In the genomic region with DNA sequence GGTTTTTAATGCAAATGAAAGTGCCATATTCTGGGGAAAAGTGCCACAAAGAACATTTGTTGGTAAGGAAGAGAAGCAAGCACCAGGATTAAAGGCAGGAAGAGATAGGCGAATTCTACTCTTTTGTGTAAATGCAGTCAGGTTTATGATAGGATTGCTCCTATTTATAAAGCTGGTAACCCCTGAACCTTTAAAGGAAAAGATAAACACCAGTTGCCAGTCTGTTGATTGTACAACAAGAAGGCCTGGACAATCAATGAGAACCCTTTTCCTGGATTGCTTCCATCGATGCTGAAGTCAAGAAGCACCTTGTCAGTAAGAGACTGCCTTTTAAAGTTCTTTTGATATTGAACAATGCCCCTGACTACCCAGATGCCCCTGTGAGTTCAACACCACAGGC, we compare ENCODE assay signal across 37 cellular contexts.
"Had no signal": no experiment of that assay in that cellular context is flagged by ENCODE, and none has a peak within 500 bp of the region (broad histone marks: within the 10 kb centered on the region; RNA-seq: fewer than 3 reads in every experiment).

No MANE protein-coding gene starts in this region.

- DNase-seq: activated CD4-positive, alpha-beta memory T cell treated with anti-CD3 and anti-CD28 coated beads, Interleukin-2, amount 10 ng/mL, durations not matched to agents 7 days and 5 days; activated CD4-positive, alpha-beta T cell treated with anti-CD3 and anti-CD28 coated beads for 1 hour; activated CD4-positive, alpha-beta T cell treated with anti-CD3 and anti-CD28 coated beads for 36 hours; activated CD4-positive, alpha-beta T cell treated with anti-CD3 and anti-CD28 coated beads for 48 hours; activated CD4-positive, alpha-beta T cell treated with anti-CD3 and anti-CD28 coated beads, Interleukin-2, amount 10 ng/mL, durations not matched to agents 7 days and 5 days; activated CD4-positive, alpha-beta T cell treated with anti-CD3 and anti-CD28 coated beads, Interleukin-2, amount 50 U/mL, for 48 hours; activated CD4-positive, CD25-positive, alpha-beta regulatory T cell; activated CD8-positive, alpha-beta memory T cell treated with anti-CD3 and anti-CD28 coated beads for 24 hours; activated CD8-positive, alpha-beta memory T cell treated with anti-CD3 and anti-CD28 coated beads, Interleukin-2, amount 10 ng/mL, durations not matched to agents 7 days and 5 days; activated CD8-positive, alpha-beta memory T cell treated with anti-CD3 and anti-CD28 coated beads, Interleukin-2, amount 50 U/mL, for 48 hours; activated CD8-positive, alpha-beta T cell treated with anti-CD3 and anti-CD28 coated beads, Interleukin-2, amount 10 ng/mL, durations not matched to agents 7 days and 5 days; activated effector memory CD4-positive, alpha-beta T cell treated with Interleukin-2 at 50 U/mL for 16 hours; activated gamma-delta T cell; activated naive CD4-positive, alpha-beta T cell treated with anti-CD3 and anti-CD28 coated beads, Interleukin-2, amount 10 ng/mL, durations not matched to agents 7 days and 5 days; activated naive CD4-positive, alpha-beta T cell treated with Interleukin-2 at 50 U/mL for 16 hours; activated naive CD8-positive, alpha-beta T cell treated with anti-CD3 and anti-CD28 coated beads, Interleukin-2, amount 10 ng/mL, durations not matched to agents 7 days and 5 days; activated naive CD8-positive, alpha-beta T cell treated with anti-CD3 and anti-CD28 coated beads, Interleukin-2, amount 50 U/mL, for 24 hours; activated T-cell treated with anti-CD3 and anti-CD28 coated beads, Interleukin-2, amount 50 U/mL, for 24 hours; activated T-cell treated with anti-CD3 and anti-CD28 coated beads, Interleukin-2, amount 50 U/mL, for 48 hours; amygdala; anterior cingulate cortex; body of pancreas; brain microvascular endothelial cell; central memory CD4-positive, alpha-beta T cell; T-helper 1 cell; T-helper 2 cell; T-helper 9 cell; WERI-Rb-1 had no signal

- H3K9me3 ChIP-seq: ascending aorta, body of pancreas, breast epithelium had no signal

- H3K4me3 Mint-ChIP-seq: activated CD4-positive, alpha-beta memory T cell treated with anti-CD3 and anti-CD28 coated beads, Interleukin-2, amount 10 ng/mL, durations not matched to agents 7 days and 5 days; activated CD4-positive, alpha-beta T cell treated with anti-CD3 and anti-CD28 coated beads for 36 hours; activated CD4-positive, alpha-beta T cell treated with anti-CD3 and anti-CD28 coated beads, Interleukin-2, amount 10 ng/mL, durations not matched to agents 7 days and 5 days; activated CD8-positive, alpha-beta memory T cell treated with anti-CD3 and anti-CD28 coated beads, Interleukin-2, amount 10 ng/mL, durations not matched to agents 7 days and 5 days; activated CD8-positive, alpha-beta T cell treated with anti-CD3 and anti-CD28 coated beads, Interleukin-2, amount 10 ng/mL, durations not matched to agents 7 days and 5 days; activated naive CD4-positive, alpha-beta T cell treated with anti-CD3 and anti-CD28 coated beads, Interleukin-2, amount 10 ng/mL, durations not matched to agents 7 days and 5 days; activated naive CD4-positive, alpha-beta T cell treated with anti-CD3 and anti-CD28 coated beads, Interleukin-2, amount 50 U/mL, for 24 hours; activated naive CD8-positive, alpha-beta T cell; activated naive CD8-positive, alpha-beta T cell treated with anti-CD3 and anti-CD28 coated beads, Interleukin-2, amount 10 ng/mL, durations not matched to agents 7 days and 5 days; activated naive CD8-positive, alpha-beta T cell treated with anti-CD3 and anti-CD28 coated beads, Interleukin-2, amount 50 U/mL, for 24 hours; activated T-cell treated with anti-CD3 and anti-CD28 coated beads, Interleukin-2, amount 50 U/mL, for 24 hours; T-helper 1 cell treated with Interleukin-12 subunit alpha and Interleukin-12 subunit beta and Interleukin-4 antibody, amounts not matched to agents 30 μg/mL and 1 μg/mL, for 36 hours; T-helper 2 cell treated with Interferon-gamma antibody and Interleukin-4, amounts not matched to agents 5 μg/mL and 100 μg/mL, for 36 hours; WTC11 had no signal

- H3K9me3 Mint-ChIP-seq: activated CD4-positive, alpha-beta memory T cell treated with anti-CD3 and anti-CD28 coated beads, Interleukin-2, amount 10 ng/mL, durations not matched to agents 7 days and 5 days; activated CD4-positive, alpha-beta T cell treated with anti-CD3 and anti-CD28 coated beads, Interleukin-2, amount 10 ng/mL, durations not matched to agents 7 days and 5 days; activated naive CD4-positive, alpha-beta T cell treated with anti-CD3 and anti-CD28 coated beads, Interleukin-2, amount 10 ng/mL, durations not matched to agents 7 days and 5 days; activated naive CD4-positive, alpha-beta T cell treated with anti-CD3 and anti-CD28 coated beads, Interleukin-2, amount 50 U/mL, for 24 hours; activated naive CD8-positive, alpha-beta T cell treated with anti-CD3 and anti-CD28 coated beads, Interleukin-2, amount 10 ng/mL, durations not matched to agents 7 days and 5 days; activated T-cell treated with anti-CD3 and anti-CD28 coated beads, Interleukin-2, amount 50 U/mL, for 24 hours; activated T-helper 2 cell treated with anti-CD3 and anti-CD28 coated beads, Interferon-gamma antibody, Interleukin-2, Interleukin-4, amounts not matched to agents 10 μg/mL and 5 μg/mL and 100 μg/mL, durations not matched to agents 14 hours and 24 hours and 36 hours; T-helper 1 cell treated with Interleukin-12 subunit alpha and Interleukin-12 subunit beta and Interleukin-4 antibody, amounts not matched to agents 30 μg/mL and 1 μg/mL, for 36 hours; T-helper 2 cell treated with Interferon-gamma antibody and Interleukin-4, amounts not matched to agents 5 μg/mL and 100 μg/mL, for 36 hours; WTC11 had no signal

- H3K4me3 ChIP-seq: ascending aorta, body of pancreas, breast epithelium had no signal

- H3K27ac ChIP-seq: ascending aorta, body of pancreas, brain microvascular endothelial cell, breast epithelium, WERI-Rb-1 had no signal

- H3K36me3 ChIP-seq: ascending aorta, brain microvascular endothelial cell, breast epithelium, WERI-Rb-1 had no signal

- H3K27ac Mint-ChIP-seq: activated CD4-positive, alpha-beta memory T cell treated with anti-CD3 and anti-CD28 coated beads, Interleukin-2, amount 10 ng/mL, durations not matched to agents 7 days and 5 days; activated CD4-positive, alpha-beta T cell treated with anti-CD3 and anti-CD28 coated beads for 36 hours; activated CD4-positive, alpha-beta T cell treated with anti-CD3 and anti-CD28 coated beads, Interleukin-2, amount 10 ng/mL, durations not matched to agents 7 days and 5 days; activated CD8-positive, alpha-beta memory T cell treated with anti-CD3 and anti-CD28 coated beads, Interleukin-2, amount 10 ng/mL, durations not matched to agents 7 days and 5 days; activated CD8-positive, alpha-beta T cell treated with anti-CD3 and anti-CD28 coated beads, Interleukin-2, amount 10 ng/mL, durations not matched to agents 7 days and 5 days; activated naive CD4-positive, alpha-beta T cell treated with anti-CD3 and anti-CD28 coated beads, Interleukin-2, amount 10 ng/mL, durations not matched to agents 7 days and 5 days; activated naive CD4-positive, alpha-beta T cell treated with anti-CD3 and anti-CD28 coated beads, Interleukin-2, amount 50 U/mL, for 24 hours; activated naive CD8-positive, alpha-beta T cell; activated naive CD8-positive, alpha-beta T cell treated with anti-CD3 and anti-CD28 coated beads, Interleukin-2, amount 10 ng/mL, durations not matched to agents 7 days and 5 days; activated naive CD8-positive, alpha-beta T cell treated with anti-CD3 and anti-CD28 coated beads, Interleukin-2, amount 50 U/mL, for 24 hours; activated T-cell treated with anti-CD3 and anti-CD28 coated beads, Interleukin-2, amount 50 U/mL, for 24 hours; activated T-helper 2 cell treated with anti-CD3 and anti-CD28 coated beads, Interferon-gamma antibody, Interleukin-2, Interleukin-4, amounts not matched to agents 10 μg/mL and 5 μg/mL and 100 μg/mL, durations not matched to agents 14 hours and 24 hours and 36 hours; T-helper 1 cell treated with Interleukin-12 subunit alpha and Interleukin-12 subunit beta and Interleukin-4 antibody, amounts not matched to agents 30 μg/mL and 1 μg/mL, for 36 hours; T-helper 2 cell treated with Interferon-gamma antibody and Interleukin-4, amounts not matched to agents 5 μg/mL and 100 μg/mL, for 36 hours; WTC11 had no signal

- H3K27me3 ChIP-seq: ascending aorta, body of pancreas, brain microvascular endothelial cell had no signal

- H3K4me1 Mint-ChIP-seq: activated CD4-positive, alpha-beta memory T cell treated with anti-CD3 and anti-CD28 coated beads, Interleukin-2, amount 10 ng/mL, durations not matched to agents 7 days and 5 days; activated CD4-positive, alpha-beta T cell treated with anti-CD3 and anti-CD28 coated beads for 36 hours; activated CD4-positive, alpha-beta T cell treated with anti-CD3 and anti-CD28 coated beads, Interleukin-2, amount 10 ng/mL, durations not matched to agents 7 days and 5 days; activated CD8-positive, alpha-beta memory T cell treated with anti-CD3 and anti-CD28 coated beads, Interleukin-2, amount 10 ng/mL, durations not matched to agents 7 days and 5 days; activated naive CD4-positive, alpha-beta T cell treated with anti-CD3 and anti-CD28 coated beads, Interleukin-2, amount 10 ng/mL, durations not matched to agents 7 days and 5 days; activated naive CD4-positive, alpha-beta T cell treated with anti-CD3 and anti-CD28 coated beads, Interleukin-2, amount 50 U/mL, for 24 hours; activated naive CD8-positive, alpha-beta T cell treated with anti-CD3 and anti-CD28 coated beads, Interleukin-2, amount 10 ng/mL, durations not matched to agents 7 days and 5 days; activated naive CD8-positive, alpha-beta T cell treated with anti-CD3 and anti-CD28 coated beads, Interleukin-2, amount 50 U/mL, for 24 hours; WTC11 had no signal

- H3K4me1 ChIP-seq: ascending aorta, body of pancreas, breast epithelium had no signal

- H3K27me3 Mint-ChIP-seq: activated CD4-positive, alpha-beta memory T cell treated with anti-CD3 and anti-CD28 coated beads, Interleukin-2, amount 10 ng/mL, durations not matched to agents 7 days and 5 days; activated CD4-positive, alpha-beta T cell treated with anti-CD3 and anti-CD28 coated beads for 36 hours; activated CD4-positive, alpha-beta T cell treated with anti-CD3 and anti-CD28 coated beads, Interleukin-2, amount 10 ng/mL, durations not matched to agents 7 days and 5 days; activated CD8-positive, alpha-beta memory T cell treated with anti-CD3 and anti-CD28 coated beads, Interleukin-2, amount 10 ng/mL, durations not matched to agents 7 days and 5 days; activated naive CD4-positive, alpha-beta T cell treated with anti-CD3 and anti-CD28 coated beads, Interleukin-2, amount 10 ng/mL, durations not matched to agents 7 days and 5 days; activated naive CD4-positive, alpha-beta T cell treated with anti-CD3 and anti-CD28 coated beads, Interleukin-2, amount 50 U/mL, for 24 hours; activated naive CD8-positive, alpha-beta T cell; activated naive CD8-positive, alpha-beta T cell treated with anti-CD3 and anti-CD28 coated beads, Interleukin-2, amount 10 ng/mL, durations not matched to agents 7 days and 5 days; activated naive CD8-positive, alpha-beta T cell treated with anti-CD3 and anti-CD28 coated beads, Interleukin-2, amount 50 U/mL, for 24 hours had no signal

- H3K36me3 Mint-ChIP-seq: activated CD8-positive, alpha-beta memory T cell treated with anti-CD3 and anti-CD28 coated beads, Interleukin-2, amount 10 ng/mL, durations not matched to agents 7 days and 5 days; activated naive CD4-positive, alpha-beta T cell treated with anti-CD3 and anti-CD28 coated beads, Interleukin-2, amount 10 ng/mL, durations not matched to agents 7 days and 5 days; activated naive CD4-positive, alpha-beta T cell treated with anti-CD3 and anti-CD28 coated beads, Interleukin-2, amount 50 U/mL, for 24 hours; activated naive CD8-positive, alpha-beta T cell; activated naive CD8-positive, alpha-beta T cell treated with anti-CD3 and anti-CD28 coated beads, Interleukin-2, amount 10 ng/mL, durations not matched to agents 7 days and 5 days; WTC11 had no signal

- FAIRE-seq: TTC549 had no signal
